13 cellular contexts compared by ENCODE assay signal in genomic region chr3:37904614-37905047, GRCh38. TPM values are rescaled to one million over a fixed set of nuclear protein-coding genes. Genes with fewer than 3 reads are reported as not detected.
DNase-seq lines count a peak whose midpoint lies in the region; FAIRE-seq and TF ChIP-seq lines count a peak whose summit lies in the region.
"Had no signal": no experiment of that assay in that cellular context is flagged by ENCODE, and none has a peak within 500 bp of the region (broad histone marks: within the 10 kb centered on the region; RNA-seq: fewer than 3 reads in every experiment).

No MANE protein-coding gene starts in this region.

- H3K4me3 ChIP-seq in SK-N-SH (ENCODE audit: low read depth in 2 of 2, low read length in 1 of 2): no peak overlapping the region
- H3K4me3 ChIP-seq in fibroblast of lung (replicated peaks in 1 of 4; ENCODE audit: control extremely low read depth in 1 of 4, insufficient read depth in 1 of 4, low read depth in 3 of 4, low read length in 4 of 4): no peak overlapping the region
- no peak overlapping the region for H3K4me3 ChIP-seq in MM.1S (ENCODE audit: low read length)
- no peak overlapping the region for H3K4me3 ChIP-seq in testis
- H3K4me3 ChIP-seq: upper lobe of right lung had no signal

- H3K9ac ChIP-seq in SK-N-SH: no peak overlapping the region; the same call in 1 of the 2 replicates
- H3K9ac ChIP-seq in fibroblast of lung (ENCODE audit: insufficient read depth, low read length): no peak overlapping the region
- no peak overlapping the region for H3K9ac ChIP-seq in MM.1S (ENCODE audit: low read length)

- no peak for TF ChIP-seq CTCF in SK-N-SH (IDR thresholded peaks at IDR 0.05)
- TF ChIP-seq CTCF in fibroblast of lung (conservative IDR thresholded peaks at IDR 0.05 in 1 of 2, IDR thresholded peaks at IDR 0.05 in 1 of 2; ENCODE audit: low read depth in 1 of 2, low read length in 2 of 2): no peak
- no peak for TF ChIP-seq CTCF in MM.1S (IDR thresholded peaks at IDR 0.05; ENCODE audit: low read length)
- TF ChIP-seq CTCF in testis (IDR thresholded peaks at IDR 0.05): no peak

- peaks cover 57% of the 10 kb centered on the region; the same call in 1 of the 2 replicates for H3K79me2 ChIP-seq in SK-N-SH (ENCODE audit: insufficient read depth)
- H3K79me2 ChIP-seq in fibroblast of lung (ENCODE audit: control insufficient read depth, insufficient read depth, low read length): peaks cover 6% of the 10 kb centered on the region
- H3K79me2 ChIP-seq in MM.1S (ENCODE audit: low read length): no peaks in the 10 kb centered on the region

- POLR2A ChIA-PET in SK-N-SH (lab: Yijun Ruan, JAX): interaction anchor here (0.6 to 1.5 kb wide), 2 partner anchors 10 to 15 kb away, joined by 3 to 4 read pairs; no protein-coding TSS in a partner anchor

- peak overlapping the region; percentile 76 to 90 for H3K27ac ChIP-seq in SK-N-SH (ENCODE audit: low read depth in 2 of 2, low read length in 1 of 2)
- no peak overlapping the region for H3K27ac ChIP-seq in fibroblast of lung (ENCODE audit: insufficient read depth, low read length)
- no peak overlapping the region for H3K27ac ChIP-seq in MM.1S (ENCODE audit: low read length)
- H3K27ac ChIP-seq in testis: no peak overlapping the region
- H3K27ac ChIP-seq: upper lobe of right lung had no signal

- CTCF ChIA-PET in SK-N-SH (lab: Yijun Ruan, JAX): interaction anchor here (1.0 to 1.4 kb wide), 3 partner anchors 12 to 70 kb away, joined by 3 read pairs; no protein-coding TSS in a partner anchor

- H2AFZ ChIP-seq in SK-N-SH (ENCODE audit: low read depth) (no peak overlapping the region), fibroblast of lung (ENCODE audit: low read length) (no peak overlapping the region), MM.1S (ENCODE audit: low read length) (no peak overlapping the region)

- H3K9me3 ChIP-seq in SK-N-SH (no peaks in the 10 kb centered on the region), fibroblast of lung (ENCODE audit: control insufficient read depth, insufficient read depth, low read depth, low read length) (no peaks in the 10 kb centered on the region), MM.1S (replicated peaks; ENCODE audit: insufficient read depth, low read length) (no peaks in the 10 kb centered on the region), testis (no peaks in the 10 kb centered on the region)
- H3K9me3 ChIP-seq: upper lobe of right lung had no signal

- no peaks in the 10 kb centered on the region for H3K27me3 ChIP-seq in SK-N-SH (ENCODE audit: insufficient read depth)
- no peaks in the 10 kb centered on the region for H3K27me3 ChIP-seq in fibroblast of lung (ENCODE audit: control insufficient read depth, insufficient read depth, low read length)
- H3K27me3 ChIP-seq in MM.1S (replicated peaks; ENCODE audit: insufficient read depth, low read length): no peaks in the 10 kb centered on the region
- H3K27me3 ChIP-seq in testis: no peaks in the 10 kb centered on the region
- H3K27me3 ChIP-seq: upper lobe of right lung had no signal

- no peak for TF ChIP-seq RAD21 in SK-N-SH (IDR thresholded peaks at IDR 0.05; ENCODE audit: low read length)

- H3F3A ChIP-seq in SK-N-SH (replicated peaks; ENCODE audit: insufficient read depth) (peaks cover 19% of the 10 kb centered on the region), MM.1S (ENCODE audit: insufficient read depth, low read length) (peaks cover 16% of the 10 kb centered on the region)

- H3K4me1 ChIP-seq in SK-N-SH (ENCODE audit: control insufficient read depth in 1 of 2, insufficient read depth in 2 of 2, low read depth in 1 of 2, low read length in 1 of 2) (peaks cover 26 to 48% of the 10 kb centered on the region in 2 experiments), fibroblast of lung (ENCODE audit: control insufficient read depth, extremely low read depth, insufficient read depth, low read length) (peaks cover 18% of the 10 kb centered on the region), MM.1S (ENCODE audit: low read length) (peaks cover 42% of the 10 kb centered on the region), testis (peaks cover 37% of the 10 kb centered on the region)

- WGBS in SK-N-SH (ENCODE audit: low lambda C conversion rate): 38% methylated on average over 3 of the region's 3 CpGs
- 55 to 58% methylated on average over 3 of the region's 3 CpGs for WGBS in testis, 2 donors

- peak; percentile 28 for DNase-seq in ELR (ENCODE audit: low read depth)
- DNase-seq in SK-N-SH: peak; percentile 32
- DNase-seq in fibroblast of lung (ENCODE audit: low read depth in 2 of 2): peak; percentile 61 to 70
- DNase-seq in renal cortical epithelial cell (ENCODE audit: low read depth): peak; percentile 65
- DNase-seq in MM.1S: no peak
- DNase-seq in H54 (ENCODE audit: insufficient read length, low spot score): no peak
- no peak for DNase-seq in NCI-H1092 treated with DMSO at 0.1 percent for 48 hours (lab: John Stamatoyannopoulos, UW)
- no peak for DNase-seq in testis
- DNase-seq: activated CD4-positive, alpha-beta T cell treated with anti-CD3 and anti-CD28 coated beads for 48 hours; hypothalamus; NCI-H1105 treated with DMSO at 0.1 percent for 48 hours; stimulated activated CD4-positive, alpha-beta T cell treated with anti-CD3 and anti-CD28 coated beads, Interleukin-4, amount 100 ng/mL, for 24 hours; upper lobe of right lung had no signal

- TF ChIP-seq POLR2A in H54 (IDR thresholded peaks at IDR 0.05; ENCODE audit: low read depth, low read length) (no peak), testis (IDR thresholded peaks at IDR 0.05) (no peak)

- intact Hi-C loops in testis (cut with DNase I; ENCODE audit: low total_unique reads): no loop called here

- FAIRE-seq in H54 (lab: Jason Lieb, UNC): no peak

- H4K20me1 ChIP-seq in SK-N-SH (ENCODE audit: insufficient read depth) (no peaks in the 10 kb centered on the region; the same call in 1 of the 2 replicates), fibroblast of lung (ENCODE audit: control insufficient read depth, extremely low read depth, insufficient read depth, low read length) (no peaks in the 10 kb centered on the region), MM.1S (ENCODE audit: insufficient read depth, low read length) (no peaks in the 10 kb centered on the region)

- peak overlapping the region; percentile 68 for H3K4me2 ChIP-seq in SK-N-SH
- H3K4me2 ChIP-seq in fibroblast of lung (ENCODE audit: extremely low read depth, insufficient read depth, low read length): no peak overlapping the region
- H3K4me2 ChIP-seq in MM.1S (ENCODE audit: low read depth, low read length): no peak overlapping the region

- H3K9me2 ChIP-seq in SK-N-SH (no peaks in the 10 kb centered on the region), MM.1S (replicated peaks; ENCODE audit: insufficient read depth, low read length) (no peaks in the 10 kb centered on the region)

- H3K36me3 ChIP-seq in SK-N-SH (replicated peaks in 1 of 2; ENCODE audit: control insufficient read depth in 1 of 2, insufficient read depth in 2 of 2, low read length in 1 of 2): peaks cover 0 to 5% of the 10 kb centered on the region in 2 experiments
- no peaks in the 10 kb centered on the region for H3K36me3 ChIP-seq in fibroblast of lung (ENCODE audit: control insufficient read depth, insufficient read depth, low read length)
- no peaks in the 10 kb centered on the region for H3K36me3 ChIP-seq in MM.1S (replicated peaks; ENCODE audit: insufficient read depth, low read length)
- no peaks in the 10 kb centered on the region for H3K36me3 ChIP-seq in testis (ENCODE audit: low read depth, missing control alignments)
- H3K36me3 ChIP-seq: upper lobe of right lung had no signal

- TF ChIP-seq EP300 in SK-N-SH (IDR thresholded peaks at IDR 0.05; ENCODE audit: borderline replicate concordance in 1 of 2, low read depth in 1 of 2, low read length in 1 of 2): peak; percentile 15 to 33; a peak in 2 of 4 replicates

TF ChIP-seq in SK-N-SH, 30 proteins besides CTCF, POLR2A, EP300 and RAD21 (continues in another document):
- TF ChIP-seq TCF12 (IDR thresholded peaks at IDR 0.05) (peak; percentile 70), USF2 (IDR thresholded peaks at IDR 0.05; ENCODE audit: borderline replicate concordance, low read depth, low read length) (no peak), NFIC (IDR thresholded peaks at IDR 0.05; ENCODE audit: borderline replicate concordance) (peak; percentile 71), RFX5 (IDR thresholded peaks at IDR 0.05; ENCODE audit: low read length) (no peak)

RNA-seq across cellular contexts. Expression of gene CTDSPL, which starts 43.0 kb away (rescaled TPM):
- polyA plus RNA-seq in SK-N-SH (2012; rRNA removed) (22.1 and 26.8 TPM in 2 replicates), fibroblast of lung (47.6 and 51.5 TPM in 2 replicates), testis (ENCODE audit: insufficient read depth, low read depth, low replicate concordance) (24.4 TPM)
- polyA plus RNA-seq in SK-N-SH (2012; cell fraction: cytosol; rRNA removed): 21.0 and 25.1 TPM in 2 replicates
- 24.4 and 33.8 TPM in 2 replicates for polyA plus RNA-seq in SK-N-SH (2012; cell fraction: nucleus; rRNA removed)
- total RNA-seq in fibroblast of lung (31.8 and 34.0 TPM in 2 replicates), renal cortical epithelial cell (29.2 and 43.4 TPM in 2 replicates), testis (10 to 100 TPM; 32.4 to 43.0 TPM)
- 34.9 and 37.6 TPM in 2 replicates for polyA plus RNA-seq in fibroblast of lung (2012)
- 37.2 and 107 TPM in 2 replicates for polyA minus RNA-seq in fibroblast of lung (ENCODE audit: low replicate concordance)

Comparison
In these comparisons a context has a peak if more than half of its experiments do, and no peak if none do; other contexts are left out.
1. DNase-seq: peak in ELR (single experiment), SK-N-SH (single experiment), fibroblast of lung (2 of 2) and renal cortical epithelial cell (single experiment); none in MM.1S (single experiment), H54 (single experiment), NCI-H1092 treated with DMSO at 0.1 percent for 48 hours (single experiment) and testis (single experiment).
2. H3K27ac ChIP-seq: peak in SK-N-SH (2 of 2); none in fibroblast of lung (single experiment), MM.1S (single experiment) and testis (0 of 2).